22 cellular contexts compared by ENCODE assay signal in the genomic region with DNA sequence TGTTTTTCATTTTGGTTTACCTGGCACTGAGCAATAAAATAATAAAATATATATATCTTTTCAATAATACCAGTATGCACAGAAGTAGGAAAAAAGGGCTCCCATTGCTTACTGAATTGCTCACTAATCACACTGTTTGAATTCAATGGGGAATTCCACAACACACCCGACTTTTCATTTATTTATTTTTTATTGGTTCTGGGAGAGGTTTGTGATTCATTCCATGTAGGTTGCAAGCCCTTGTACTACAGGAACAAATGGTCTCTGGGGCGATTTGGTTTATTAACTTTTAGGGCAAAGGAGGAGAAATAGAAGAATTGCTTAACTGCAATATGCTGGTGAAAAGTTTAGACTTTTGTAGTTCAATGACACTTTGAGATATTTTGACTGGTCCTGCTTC.
"Had no signal": no experiment of that assay in that cellular context is flagged by ENCODE, and none has a peak within 500 bp of the region (broad histone marks: within the 10 kb centered on the region; RNA-seq: fewer than 3 reads in every experiment).

No MANE protein-coding gene starts in this region.

- H2AFZ ChIP-seq: neural progenitor cell had no signal

- H3K27ac ChIP-seq: body of pancreas, cardiac muscle cell, gastroesophageal sphincter, neural progenitor cell, ovary, prostate gland, right atrium auricular region, tibial nerve had no signal

- H3K4me1 ChIP-seq: body of pancreas, gastroesophageal sphincter, neural progenitor cell, prostate gland, right atrium auricular region had no signal

- H3K27me3 ChIP-seq: body of pancreas, cardiac muscle cell, gastroesophageal sphincter, neural progenitor cell, ovary, right atrium auricular region, tibial nerve had no signal

- H3K27ac Mint-ChIP-seq: activated CD4-positive, alpha-beta memory T cell treated with anti-CD3 and anti-CD28 coated beads for 36 hours; activated naive CD4-positive, alpha-beta T cell treated with anti-CD3 and anti-CD28 coated beads for 36 hours; activated T-cell treated with anti-CD3 and anti-CD28 coated beads, Interleukin-2, amount 50 U/mL, for 72 hours; naive thymus-derived CD8-positive, alpha-beta T cell; neural progenitor cell; stimulated activated naive CD8-positive, alpha-beta T cell treated with anti-CD3 and anti-CD28 coated beads, Interleukin-15, Interleukin-2, amounts not matched to agents 100 ng/mL and 50 ng/mL, for 24 hours had no signal

- H3K4me3 Mint-ChIP-seq: activated CD4-positive, alpha-beta memory T cell treated with anti-CD3 and anti-CD28 coated beads for 36 hours; activated naive CD4-positive, alpha-beta T cell treated with anti-CD3 and anti-CD28 coated beads for 36 hours; activated T-cell treated with anti-CD3 and anti-CD28 coated beads, Interleukin-2, amount 50 U/mL, for 72 hours; naive thymus-derived CD8-positive, alpha-beta T cell; neural progenitor cell; stimulated activated naive CD8-positive, alpha-beta T cell treated with anti-CD3 and anti-CD28 coated beads, Interleukin-15, Interleukin-2, amounts not matched to agents 100 ng/mL and 50 ng/mL, for 24 hours had no signal

- H3K36me3 ChIP-seq: cardiac muscle cell, gastroesophageal sphincter, neural progenitor cell, ovary, prostate gland, right atrium auricular region, tibial nerve had no signal

- H3K36me3 Mint-ChIP-seq: activated CD4-positive, alpha-beta memory T cell treated with anti-CD3 and anti-CD28 coated beads for 36 hours; neural progenitor cell had no signal

- H3K4me3 ChIP-seq: body of pancreas, cardiac muscle cell, gastroesophageal sphincter, lung, neural progenitor cell, ovary, prostate gland, right atrium auricular region, tibial nerve had no signal

- H3K9me3 ChIP-seq: body of pancreas, gastroesophageal sphincter, ovary, prostate gland, right atrium auricular region had no signal

- H3K9ac ChIP-seq: neural progenitor cell had no signal

- H3K4me2 ChIP-seq: neural progenitor cell had no signal

- H3K27me3 Mint-ChIP-seq: naive thymus-derived CD8-positive, alpha-beta T cell; stimulated activated naive CD8-positive, alpha-beta T cell treated with anti-CD3 and anti-CD28 coated beads, Interleukin-15, Interleukin-2, amounts not matched to agents 100 ng/mL and 50 ng/mL, for 24 hours had no signal

- DNase-seq: activated CD4-positive, alpha-beta memory T cell treated with anti-CD3 and anti-CD28 coated beads for 36 hours; activated CD4-positive, alpha-beta T cell treated with anti-CD3 and anti-CD28 coated beads for 48 hours; activated effector memory CD4-positive, alpha-beta T cell treated with Interleukin-2 at 50 U/mL for 16 hours; activated naive CD4-positive, alpha-beta T cell treated with anti-CD3 and anti-CD28 coated beads for 36 hours; activated T-cell treated with anti-CD3 and anti-CD28 coated beads, Interleukin-2, amount 50 U/mL, for 72 hours; amygdala; body of pancreas; effector CD4-positive, alpha-beta T cell; head of caudate nucleus; islet precursor cell; naive thymus-derived CD8-positive, alpha-beta T cell; ovary; stimulated activated CD4-positive, alpha-beta T cell treated with anti-CD3 and anti-CD28 coated beads, Interleukin-4, amount 100 ng/mL, for 4 hours had no signal

- ATAC-seq: activated T-cell treated with anti-CD3 and anti-CD28 coated beads, Interleukin-2, amount 50 U/mL, for 72 hours; body of pancreas; gastroesophageal sphincter; left lobe of liver; naive thymus-derived CD8-positive, alpha-beta T cell had no signal
